In the genomic region with DNA sequence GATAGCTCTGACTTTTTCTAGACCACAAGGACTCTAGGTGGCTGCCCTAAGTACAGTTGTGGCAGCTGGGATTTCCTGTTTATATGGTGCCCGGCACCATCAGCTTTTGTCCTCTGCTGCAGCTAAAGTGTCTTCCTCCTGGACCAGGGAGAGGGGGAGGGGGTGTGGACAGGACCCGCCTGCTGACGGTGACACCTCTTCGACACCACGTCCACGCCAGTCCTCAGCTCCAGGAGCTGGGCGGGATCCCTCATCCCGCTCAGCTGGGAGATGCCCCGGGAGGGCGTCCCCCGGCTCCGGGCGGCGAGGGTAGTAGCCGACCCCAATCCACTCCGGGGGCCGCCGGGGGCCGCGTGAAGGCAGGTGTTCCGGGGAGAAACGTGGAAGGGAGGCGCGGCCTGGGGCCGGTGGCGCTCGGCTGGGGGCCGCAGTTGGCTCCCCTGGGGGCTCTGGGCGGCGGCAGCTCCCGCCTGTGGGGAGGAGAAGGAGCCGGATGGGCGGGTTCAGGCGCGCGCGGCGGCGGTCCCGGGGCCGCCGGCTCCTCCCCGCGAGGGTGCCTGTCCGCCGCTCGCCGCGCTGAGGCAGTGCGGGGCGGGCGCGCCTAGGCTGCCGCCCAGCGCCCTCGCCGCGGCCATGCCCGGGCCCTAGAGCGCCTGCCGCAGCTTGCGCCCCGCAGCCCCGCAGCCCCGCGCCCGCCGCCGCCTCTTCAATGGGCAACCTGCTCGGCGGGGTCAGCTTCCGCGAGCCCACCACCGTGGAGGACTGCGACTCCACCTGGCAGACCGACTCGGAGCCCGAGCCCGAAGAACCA, we compare ENCODE assay signal across 8 cellular contexts. TPM values are rescaled to one million over a fixed set of nuclear protein-coding genes. Genes with fewer than 3 reads are reported as not detected.
A peak's percentile ranks its signal among the peaks of the same experiment; 100 is the strongest.
DNase-seq lines count a peak whose midpoint lies in the region; ATAC-seq and TF ChIP-seq lines count a peak whose summit lies in the region.

OGFRL1 (plus strand) TSS at position 584 of the 811 bp plus-strand sequence; CDS start at position 710, 126 bp downstream.

- no peak for TF ChIP-seq EP300 in esophagus muscularis mucosa (IDR thresholded peaks at IDR 0.05)

- H3K27ac ChIP-seq in PC-9: no peak within 1 kb of the TSS
- peak within 1 kb of the TSS; percentile 91 to 93 (median 92) for H3K27ac ChIP-seq in esophagus muscularis mucosa (replicated peaks in 1 of 4)
- peak within 1 kb of the TSS; percentile 11 for H3K27ac ChIP-seq in muscle layer of duodenum (ENCODE audit: low read length)

- WGBS in esophagus muscularis mucosa: 0% methylated on average over 6 of the region's 79 CpGs

- peaks cover 40% of the 10 kb centered on the region for H3K4me1 Mint-ChIP-seq in activated T-cell treated with anti-CD3 and anti-CD28 coated beads, Interleukin-2, amount 50 U/mL, for 4 hours (ENCODE audit: low read depth)

- peaks cover 5% of the 10 kb centered on the region for H3K27me3 Mint-ChIP-seq in activated T-cell treated with anti-CD3 and anti-CD28 coated beads, Interleukin-2, amount 50 U/mL, for 4 hours (ENCODE audit: low read depth)

- no peaks in the 10 kb centered on the region for H3K9me3 Mint-ChIP-seq in activated T-cell treated with anti-CD3 and anti-CD28 coated beads, Interleukin-2, amount 50 U/mL, for 4 hours

- peaks cover 16% of the 10 kb centered on the region; the same call in 1 of the 2 replicates for H3F3A ChIP-seq in PC-9 (ENCODE audit: insufficient read depth, low read depth)

- peak within 1 kb of the TSS; percentile 88 for H3K4me2 ChIP-seq in PC-9

- peak within 1 kb of the TSS; percentile 82 for H3K4me3 Mint-ChIP-seq in activated T-cell treated with anti-CD3 and anti-CD28 coated beads, Interleukin-2, amount 50 U/mL, for 4 hours

- H3K36me3 Mint-ChIP-seq in activated T-cell treated with anti-CD3 and anti-CD28 coated beads, Interleukin-2, amount 50 U/mL, for 4 hours (ENCODE audit: insufficient read depth): peaks cover 2% of the 10 kb centered on the region

- intact Hi-C loops in PC-9 (cut with micrococcal nuclease; ENCODE audit: unreplicated experiment): loop anchor here (5.0 kb wide), 2 partner anchors 44 to 96 kb away; no protein-coding TSS in a partner anchor
- intact Hi-C loops in esophagus muscularis mucosa (cut with DNase I): no loop called here

- POLR2A ChIA-PET in PC-9 (lab: Charles Lee; ENCODE audit: unreplicated experiment): interaction anchor here (0.5 to 0.7 kb wide), 5 partner anchors 85 to 1547 kb away, joined by 3 to 9 read pairs (median 5); no protein-coding TSS in a partner anchor

- peak within 1 kb of the TSS; percentile 92 for H2AFZ ChIP-seq in PC-9

- H3K79me2 ChIP-seq in PC-9 (ENCODE audit: low read depth): peaks cover 16% of the 10 kb centered on the region; the same call in 1 of the 2 replicates

- H3K4me3 ChIP-seq in PC-9 (peak within 1 kb of the TSS; percentile 80), esophagus muscularis mucosa (peak within 1 kb of the TSS; percentile 76 to 92 (median 83)), muscle layer of duodenum (ENCODE audit: low read depth in 1 of 2, low read length in 2 of 2) (peak within 1 kb of the TSS; percentile 43 to 94)

- peak; percentile 89 for ATAC-seq in GM21528 (IDR thresholded peaks at IDR 0.05; ENCODE audit: low FRiP score, unreplicated experiment)
- ATAC-seq in activated T-cell treated with anti-CD3 and anti-CD28 coated beads, Interleukin-2, amount 50 U/mL, for 4 hours: peak; percentile 93 to 95

- H3K9me3 ChIP-seq in PC-9 (ENCODE audit: insufficient read depth, low read depth) (no peaks in the 10 kb centered on the region), esophagus muscularis mucosa (no peaks in the 10 kb centered on the region), muscle layer of duodenum (ENCODE audit: control insufficient read depth in 1 of 2, low read length in 2 of 2) (no peaks in the 10 kb centered on the region)

- H3K27me3 ChIP-seq in PC-9 (ENCODE audit: insufficient read depth, low read depth) (no peaks in the 10 kb centered on the region), esophagus muscularis mucosa (no peaks in the 10 kb centered on the region), muscle layer of duodenum (ENCODE audit: low read depth, low read length) (no peaks in the 10 kb centered on the region)

- TF ChIP-seq CTCF in PC-9 (conservative IDR thresholded peaks at IDR 0.05) (no peak), esophagus muscularis mucosa (IDR thresholded peaks at IDR 0.05) (peak in 2 of 3 experiments; percentile 24 to 43)

- no peak for TF ChIP-seq POLR2A in esophagus muscularis mucosa (IDR thresholded peaks at IDR 0.05; ENCODE audit: low read depth)

- H3K4me1 ChIP-seq in PC-9 (replicated peaks; ENCODE audit: insufficient read depth) (peaks cover 24% of the 10 kb centered on the region), esophagus muscularis mucosa (peaks cover 12 to 62% (median 47%) of the 10 kb centered on the region in 4 donors), muscle layer of duodenum (ENCODE audit: control insufficient read depth in 1 of 2, insufficient read depth in 2 of 2, low read length in 2 of 2) (peaks cover 12 to 29% of the 10 kb centered on the region in 2 donors)

- CTCF ChIA-PET in PC-9 (lab: Charles Lee): interaction anchor here (0.6 to 1.3 kb wide), 2 partner anchors 38 to 98 kb away, joined by 3 read pairs; no protein-coding TSS in a partner anchor

- no TSS peak for BruUV-seq in PC-9 (replicated peaks; lab: Mats Ljungman, UMichigan)

- H3K9me2 ChIP-seq in PC-9 (ENCODE audit: insufficient read depth): no peaks in the 10 kb centered on the region

- peak; percentile 87 for DNase-seq in DMS153 (lab: John Stamatoyannopoulos, UW)
- peak; percentile 80 for DNase-seq in HuH-7.5 (ENCODE audit: low spot score)
- peak; percentile 72 to 82 for DNase-seq in PC-9
- DNase-seq in activated T-cell treated with anti-CD3 and anti-CD28 coated beads, Interleukin-2, amount 50 U/mL, for 4 hours: peak; percentile 45
- DNase-seq in esophagus muscularis mucosa (ENCODE audit: extremely low spot score): no peak
- peak; percentile 45 to 46 for DNase-seq in stimulated activated CD8-positive, alpha-beta memory T cell treated with anti-CD3 and anti-CD28 coated beads, Interleukin-7, amount 100 ng/mL, for 48 hours (ENCODE audit: extremely low read depth in 1 of 2, low read depth in 1 of 2)

- H3K36me3 ChIP-seq in PC-9 (ENCODE audit: low read depth): no peaks in the 10 kb centered on the region
- H3K36me3 ChIP-seq in esophagus muscularis mucosa: no peaks in the 10 kb centered on the region
- no peaks in the 10 kb centered on the region for H3K36me3 ChIP-seq in muscle layer of duodenum (ENCODE audit: control insufficient read depth in 1 of 2, insufficient read depth in 2 of 2, low read length in 2 of 2)

- no peaks in the 10 kb centered on the region for H4K20me1 ChIP-seq in PC-9 (ENCODE audit: insufficient read depth)

RNA-seq across cellular contexts. Expression of gene OGFRL1, which starts in this region (rescaled TPM):
- total RNA-seq in PC-9 (2021): 8.1 and 11.0 TPM in 2 replicates
- total RNA-seq in activated T-cell treated with anti-CD3 and anti-CD28 coated beads, Interleukin-2, amount 50 U/mL, for 4 hours: 1 to 10 TPM; 2.5 to 3.0 (median 2.7) TPM
- 10 to 100 TPM; 29.2 to 48.2 (median 40.8) TPM for total RNA-seq in esophagus muscularis mucosa
